In genomic region chr3:119322523-119323400, GRCh38 we compare ENCODE assay signal across 8 cellular contexts. TPM values are rescaled to one million over a fixed set of nuclear protein-coding genes. Genes with fewer than 3 reads are reported as not detected.
DNase-seq lines count a peak whose midpoint lies in the region; ATAC-seq and TF ChIP-seq lines count a peak whose summit lies in the region.

No MANE protein-coding gene starts in this region.

- H3K9me3 ChIP-seq in HAP-1 (no peaks in the 10 kb centered on the region), MG63 (no peaks in the 10 kb centered on the region), SJSA1 (replicated peaks) (no peaks in the 10 kb centered on the region), osteoblast (ENCODE audit: low read depth, low read length) (no peaks in the 10 kb centered on the region), thoracic aorta (no peaks in the 10 kb centered on the region)

- CTCF ChIA-PET in activated naive CD4-positive, alpha-beta T cell treated with anti-CD3 and anti-CD28 coated beads for 36 hours (lab: Charles Lee): interaction anchor here (0.6 to 1.8 kb wide), 7 partner anchors 10 to 182 kb away, joined by 3 to 28 read pairs (median 3); partner anchors contain the start of gene ARHGAP31

- H3K4me3 Mint-ChIP-seq in activated naive CD4-positive, alpha-beta T cell treated with anti-CD3 and anti-CD28 coated beads for 36 hours: peak overlapping the region; percentile 83

- no peaks in the 10 kb centered on the region for H3K36me3 ChIP-seq in HAP-1 (replicated peaks)
- no peaks in the 10 kb centered on the region; the same call in 1 of the 2 replicates for H3K36me3 ChIP-seq in MG63
- peaks cover 6% of the 10 kb centered on the region; the same call in 1 of the 2 replicates for H3K36me3 ChIP-seq in SJSA1
- peaks cover 7% of the 10 kb centered on the region for H3K36me3 ChIP-seq in osteoblast (ENCODE audit: insufficient read depth, low read length)
- H3K36me3 ChIP-seq in thoracic aorta: no peaks in the 10 kb centered on the region

- H3K27ac ChIP-seq in SJSA1 (peak overlapping the region; percentile 93), osteoblast (ENCODE audit: low read depth, low read length) (peak overlapping the region; percentile 95), thoracic aorta (peak overlapping the region; percentile 72 to 87)

- H3K27ac Mint-ChIP-seq in activated naive CD4-positive, alpha-beta T cell treated with anti-CD3 and anti-CD28 coated beads for 36 hours: peak overlapping the region; percentile 95

- peaks cover 6% of the 10 kb centered on the region for H4K20me1 ChIP-seq in osteoblast (ENCODE audit: insufficient read depth, low read length)

- peaks cover 47% of the 10 kb centered on the region for H3K4me1 Mint-ChIP-seq in activated naive CD4-positive, alpha-beta T cell treated with anti-CD3 and anti-CD28 coated beads for 36 hours (ENCODE audit: low read depth)

- H3K79me2 ChIP-seq in osteoblast (ENCODE audit: insufficient read depth, low read length): peaks cover 75% of the 10 kb centered on the region

- in situ Hi-C loops in HAP-1 (cut with MboI; ENCODE audit: low sequenced_read_pairs): no loop called here

- ATAC-seq in thoracic aorta (ENCODE audit: insufficient number of reproducible peaks, low FRiP score, low read depth): peak; percentile 86

- H3K4me2 ChIP-seq in osteoblast (ENCODE audit: insufficient read depth, low read length): peak overlapping the region; percentile 96

- H3K9me3 Mint-ChIP-seq in activated naive CD4-positive, alpha-beta T cell treated with anti-CD3 and anti-CD28 coated beads for 36 hours: no peaks in the 10 kb centered on the region

- H3K27me3 Mint-ChIP-seq in activated naive CD4-positive, alpha-beta T cell treated with anti-CD3 and anti-CD28 coated beads for 36 hours (ENCODE audit: low read depth): no peaks in the 10 kb centered on the region

- intact Hi-C loops in activated naive CD4-positive, alpha-beta T cell treated with anti-CD3 and anti-CD28 coated beads for 36 hours (cut with micrococcal nuclease): loop anchor here (1.0 to 5.0 kb wide), 11 partner anchors 12 to 772 kb away; partner anchors contain the start of genes ARHGAP31, COX17, GSK3B and TMEM39A

- H3K4me3 ChIP-seq in HAP-1: peak overlapping the region; percentile 47
- peak overlapping the region; percentile 61 for H3K4me3 ChIP-seq in MG63
- peak overlapping the region; percentile 48 for H3K4me3 ChIP-seq in SJSA1
- peak overlapping the region; percentile 82 for H3K4me3 ChIP-seq in osteoblast (ENCODE audit: insufficient read depth, low read length)
- H3K4me3 ChIP-seq in thoracic aorta: peak overlapping the region; percentile 87

- H3K27me3 ChIP-seq in HAP-1 (ENCODE audit: low read depth): no peaks in the 10 kb centered on the region
- no peaks in the 10 kb centered on the region for H3K27me3 ChIP-seq in MG63
- H3K27me3 ChIP-seq in SJSA1 (replicated peaks): no peaks in the 10 kb centered on the region
- H3K27me3 ChIP-seq in osteoblast (ENCODE audit: insufficient read depth, low read length): no peaks in the 10 kb centered on the region
- no peaks in the 10 kb centered on the region for H3K27me3 ChIP-seq in thoracic aorta (replicated peaks; ENCODE audit: insufficient read depth)

- H3K4me1 ChIP-seq in HAP-1: peaks cover 8% of the 10 kb centered on the region
- H3K4me1 ChIP-seq in SJSA1 (replicated peaks): peaks cover 48% of the 10 kb centered on the region
- peaks cover 17% of the 10 kb centered on the region for H3K4me1 ChIP-seq in osteoblast (ENCODE audit: insufficient read depth, low read length)
- peaks cover 2 to 15% of the 10 kb centered on the region in 2 donors for H3K4me1 ChIP-seq in thoracic aorta (ENCODE audit: control insufficient read depth in 1 of 2, low read depth in 2 of 2)

- peak overlapping the region; percentile 76 for H2AFZ ChIP-seq in osteoblast (ENCODE audit: low read length)

- DNase-seq in GM03348 (ENCODE audit: low spot score) (peak; percentile 83), HAP-1 (ENCODE audit: low spot score in 2 of 2) (peak; percentile 84 to 91), MG63 (peak; percentile 84), SJSA1 (ENCODE audit: low read depth in 1 of 2, low spot score in 2 of 2) (peak; percentile 94 to 95), glomerular visceral epithelial cell (ENCODE audit: extremely low spot score) (peak; percentile 91), osteoblast (ENCODE audit: insufficient read length, low spot score, missing footprints) (peak; percentile 94), thoracic aorta (ENCODE audit: low spot score) (peak; percentile 62)
- DNase-seq in activated naive CD4-positive, alpha-beta T cell treated with anti-CD3 and anti-CD28 coated beads for 36 hours: peak; percentile 96

- no peak for TF ChIP-seq CTCF in osteoblast (IDR thresholded peaks at IDR 0.05; ENCODE audit: extremely low read depth, low read depth, low read length)
- TF ChIP-seq CTCF in thoracic aorta (IDR thresholded peaks at IDR 0.05): peak; percentile 17

- H3K36me3 Mint-ChIP-seq in activated naive CD4-positive, alpha-beta T cell treated with anti-CD3 and anti-CD28 coated beads for 36 hours (ENCODE audit: low read depth): no peaks in the 10 kb centered on the region

RNA-seq across cellular contexts. Expression of gene ARHGAP31, which starts 28.6 kb away (rescaled TPM):
- total RNA-seq in MG63 (2014; rRNA removed; shearing (Covaris generic); ENCODE audit: low replicate concordance): 4.2 and 5.0 TPM in 2 replicates
- 8.8 and 13.7 TPM in 2 replicates for total RNA-seq in SJSA1 (2014; rRNA removed; shearing (Covaris generic))
- 1 to 10 TPM; 3.5 to 3.7 TPM for total RNA-seq in activated naive CD4-positive, alpha-beta T cell treated with anti-CD3 and anti-CD28 coated beads for 36 hours
- total RNA-seq in osteoblast: 41.5 and 56.5 TPM in 2 replicates
- 10 to 100 TPM; 20.8 to 33.6 TPM for total RNA-seq in thoracic aorta

Comparison
In these comparisons a context has a peak if more than half of its experiments do, and no peak if none do; other contexts are left out.
1. Peak in every context shown above with its lines: DNase-seq, ATAC-seq, H3K4me3 ChIP-seq and H3K27ac ChIP-seq.